Comparison of ENCODE assay signal across 9 cellular contexts in the genomic region with DNA sequence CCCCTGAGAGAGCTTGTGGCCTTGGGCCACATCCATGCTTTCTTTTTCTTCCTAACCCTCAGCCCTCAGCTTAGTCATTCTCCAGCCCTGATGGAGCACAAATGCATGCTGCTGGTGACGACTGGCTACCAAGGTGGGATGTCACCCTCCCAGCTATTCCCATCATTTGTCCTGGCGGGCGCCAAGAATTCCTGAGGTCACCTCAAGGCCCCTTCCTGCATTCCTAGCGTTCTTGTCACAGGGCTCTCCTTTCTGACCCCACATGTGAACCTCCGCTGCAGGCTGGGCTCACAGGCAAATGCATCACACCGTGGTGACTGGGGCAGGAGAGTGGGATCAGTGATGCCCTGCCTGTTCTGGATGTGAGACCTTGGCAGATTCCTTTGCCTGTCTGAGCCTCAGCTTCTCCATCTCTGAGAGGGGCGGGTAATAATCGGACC. TPM values are rescaled to one million over a fixed set of nuclear protein-coding genes. Genes with fewer than 3 reads are reported as not detected.
DNase-seq lines count a peak whose midpoint lies in the region; ATAC-seq and TF ChIP-seq lines count a peak whose summit lies in the region.
"Had no signal": no experiment of that assay in that cellular context is flagged by ENCODE, and none has a peak within 500 bp of the region (broad histone marks: within the 10 kb centered on the region; RNA-seq: fewer than 3 reads in every experiment).

No MANE protein-coding gene starts in this region.

- no peaks in the 10 kb centered on the region for H3K79me2 ChIP-seq in PC-9 (ENCODE audit: low read depth)

- no peaks in the 10 kb centered on the region for H3K9me3 Mint-ChIP-seq in progenitor cell of endocrine pancreas (ENCODE audit: low read depth)

- H3K4me3 Mint-ChIP-seq in progenitor cell of endocrine pancreas (ENCODE audit: low read depth) = no peak overlapping the region

- peak overlapping the region; percentile 95 for H3K27ac Mint-ChIP-seq in progenitor cell of endocrine pancreas

- DNase-seq in ELF-1 (ENCODE audit: low read depth, low spot score) (peak; percentile 92), PC-9 (peak; percentile 91 to 93), epithelial cell of prostate (ENCODE audit: low read depth, low spot score) (no peak), progenitor cell of endocrine pancreas (ENCODE audit: low spot score, unreplicated experiment) (no peak), DMS79 (lab: John Stamatoyannopoulos, UW) (no peak), left lobe of liver (ENCODE audit: low spot score) (no peak)
- DNase-seq: cerebellar nuclear complex had no signal

- H3K27ac ChIP-seq in PC-9 (peak overlapping the region; percentile 99), epithelial cell of prostate (peak overlapping the region; percentile 86)

- intact Hi-C loops in PC-9 (cut with micrococcal nuclease; ENCODE audit: unreplicated experiment) = loop anchor here (1.0 to 5.0 kb wide), 6 partner anchors 19 to 107 kb away; a partner anchor contains a TSS

- H4K20me1 ChIP-seq in PC-9 (ENCODE audit: insufficient read depth) = no peaks in the 10 kb centered on the region

- no TSS peak for BruUV-seq in PC-9 (replicated peaks; lab: Mats Ljungman, UMichigan)

- no peak for TF ChIP-seq CTCF in PC-9 (conservative IDR thresholded peaks at IDR 0.05)
- no peak for TF ChIP-seq CTCF in progenitor cell of endocrine pancreas (IDR thresholded peaks at IDR 0.05; ENCODE audit: unreplicated experiment)

- no peaks in the 10 kb centered on the region for H3K9me2 ChIP-seq in PC-9 (ENCODE audit: insufficient read depth)

- H3K4me3 ChIP-seq in PC-9 = peak overlapping the region; percentile 48; the same call in 1 of the 2 replicates

- peaks cover 68% of the 10 kb centered on the region for H3K4me1 Mint-ChIP-seq in progenitor cell of endocrine pancreas (ENCODE audit: low read depth)

- no peaks in the 10 kb centered on the region for H3K27me3 ChIP-seq in PC-9 (ENCODE audit: insufficient read depth, low read depth)

- no peaks in the 10 kb centered on the region for H3K36me3 ChIP-seq in PC-9 (ENCODE audit: low read depth)

- ATAC-seq in GM21717 (IDR thresholded peaks at IDR 0.05; ENCODE audit: unreplicated experiment) = no peak
- ATAC-seq in left lobe of liver = no peak
- ATAC-seq in HG03280 (IDR thresholded peaks at IDR 0.05; ENCODE audit: unreplicated experiment) = no peak

- H2AFZ ChIP-seq in PC-9 = no peak overlapping the region

- H3K27me3 Mint-ChIP-seq in progenitor cell of endocrine pancreas = no peaks in the 10 kb centered on the region

- peak overlapping the region; percentile 85 for H3K4me2 ChIP-seq in PC-9

- CTCF ChIA-PET in PC-9 (lab: Charles Lee) = interaction anchor here (0.7 kb wide), 1 partner anchor 103 kb away, joined by 3 read pairs; no protein-coding TSS in a partner anchor

- no peaks in the 10 kb centered on the region for H3K9me3 ChIP-seq in PC-9 (ENCODE audit: insufficient read depth, low read depth)

- H3K4me1 ChIP-seq in PC-9 (replicated peaks; ENCODE audit: insufficient read depth) = peaks cover 80% of the 10 kb centered on the region

- H3F3A ChIP-seq in PC-9 (ENCODE audit: insufficient read depth, low read depth) = peaks cover 64% of the 10 kb centered on the region

- H3K36me3 Mint-ChIP-seq in progenitor cell of endocrine pancreas (ENCODE audit: insufficient read depth) = no peaks in the 10 kb centered on the region

- POLR2A ChIA-PET in PC-9 (lab: Charles Lee; ENCODE audit: unreplicated experiment) = interaction anchor here (0.6 to 1.3 kb wide), 9 partner anchors 23 to 1777 kb away, joined by 3 to 25 read pairs (median 5); a partner anchor contains a TSS

RNA-seq across cellular contexts. Expression of a gene that starts 53.4 kb away (rescaled TPM):
- total RNA-seq in PC-9 (2021) (11.7 and 16.5 TPM in 2 replicates), progenitor cell of endocrine pancreas (21.0 and 24.4 TPM in 2 replicates), left lobe of liver (4.1 TPM)

Comparison
In these comparisons a context has a peak if more than half of its experiments do, and no peak if none do; other contexts are left out.
1. DNase-seq: peak in ELF-1 (single experiment) and PC-9 (2 of 2); none in epithelial cell of prostate (single experiment), progenitor cell of endocrine pancreas (single experiment), DMS79 (single experiment) and left lobe of liver (single experiment).